ENCODE assay signal across 8 cellular contexts in the genomic region with DNA sequence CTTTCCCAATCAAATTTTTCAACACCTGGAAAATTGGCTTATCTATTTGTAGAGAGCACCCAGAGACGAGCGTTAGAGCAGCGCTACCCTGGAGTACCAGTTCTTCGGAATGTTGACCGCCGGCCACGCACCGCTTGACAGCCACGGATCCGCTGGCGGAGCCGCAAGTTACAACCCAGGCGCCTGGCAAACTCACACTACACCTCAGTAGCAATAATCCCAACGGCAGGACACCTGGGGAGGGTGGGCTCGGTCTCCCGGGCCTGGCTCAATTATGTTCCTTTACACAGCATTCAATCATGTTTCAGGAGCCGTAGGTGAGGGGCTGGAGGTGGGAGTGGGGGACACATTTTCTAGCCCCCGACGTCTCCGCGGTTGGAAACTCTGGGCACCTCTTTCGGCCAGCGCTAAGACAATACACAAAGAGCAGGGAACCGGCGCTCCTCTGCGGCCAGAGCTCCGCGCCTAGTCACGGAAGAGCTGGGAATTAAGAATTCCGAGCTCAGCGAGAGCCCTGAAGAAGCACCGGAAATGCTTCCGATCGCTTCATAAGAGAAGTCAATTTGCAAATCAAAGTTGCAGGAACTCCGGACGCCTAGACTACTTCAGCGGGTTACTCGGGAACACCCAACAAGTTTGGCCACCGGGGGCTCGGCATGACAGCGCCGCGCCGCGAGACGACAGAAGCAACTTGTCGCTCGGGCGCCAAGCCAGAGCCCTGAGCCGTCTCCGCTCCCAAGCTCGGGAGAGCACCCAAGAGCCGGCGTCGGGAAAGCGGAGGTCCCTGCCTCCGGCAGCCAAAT. TPM values are rescaled to one million over a fixed set of nuclear protein-coding genes. Genes with fewer than 3 reads are reported as not detected.
A peak's percentile ranks its signal among the peaks of the same experiment; 100 is the strongest.
DNase-seq lines count a peak whose midpoint lies in the region; ATAC-seq and TF ChIP-seq lines count a peak whose summit lies in the region.

No MANE protein-coding gene starts in this region.

- peaks cover 28% of the 10 kb centered on the region for H3K27me3 Mint-ChIP-seq in activated naive CD4-positive, alpha-beta T cell treated with anti-CD3 and anti-CD28 coated beads, Interleukin-2, amount 50 U/mL, for 24 hours
- peaks cover 50 to 51% of the 10 kb centered on the region in 2 donors for H3K27me3 Mint-ChIP-seq in natural killer cell treated with Interleukin-12 subunit alpha and Interleukin-12 subunit beta and Interleukin-15 and Interleukin-18, amount 100 ng/mL, for 72 hours

- H3K4me1 ChIP-seq in gastroesophageal sphincter = peaks cover 0 to 57% (median 2%) of the 10 kb centered on the region in 3 donors

- H3K36me3 ChIP-seq in gastroesophageal sphincter = no peaks in the 10 kb centered on the region

- TF ChIP-seq EP300 in gastroesophageal sphincter (IDR thresholded peaks at IDR 0.05) = no peak

- peak; percentile 55 for DNase-seq in DMS153 treated with DMSO at 0.1 percent for 48 hours (lab: John Stamatoyannopoulos, UW; ENCODE audit: unreplicated experiment)
- DNase-seq in DMS153 (lab: John Stamatoyannopoulos, UW) = no peak
- peak; percentile 77 to 92 for DNase-seq in NCI-H526 (lab: John Stamatoyannopoulos, UW)
- DNase-seq in natural killer cell treated with Interleukin-12 subunit alpha and Interleukin-12 subunit beta and Interleukin-15 and Interleukin-18, amount 100 ng/mL, for 72 hours (ENCODE audit: low spot score) = no peak
- DNase-seq in GM19238 (ENCODE audit: insufficient read length, low spot score) = no peak

- H3K9me3 ChIP-seq in gastroesophageal sphincter = no peaks in the 10 kb centered on the region

- peaks cover 29% of the 10 kb centered on the region for H3K4me1 Mint-ChIP-seq in activated naive CD4-positive, alpha-beta T cell treated with anti-CD3 and anti-CD28 coated beads, Interleukin-2, amount 50 U/mL, for 24 hours
- H3K4me1 Mint-ChIP-seq in natural killer cell treated with Interleukin-12 subunit alpha and Interleukin-12 subunit beta and Interleukin-15 and Interleukin-18, amount 100 ng/mL, for 72 hours (ENCODE audit: low read depth in 2 of 2) = peaks cover 0 to 9% of the 10 kb centered on the region in 2 donors

- H3K4me3 Mint-ChIP-seq in activated naive CD4-positive, alpha-beta T cell treated with anti-CD3 and anti-CD28 coated beads, Interleukin-2, amount 50 U/mL, for 24 hours = peak overlapping the region; percentile 94
- H3K4me3 Mint-ChIP-seq in natural killer cell treated with Interleukin-12 subunit alpha and Interleukin-12 subunit beta and Interleukin-15 and Interleukin-18, amount 100 ng/mL, for 72 hours = peak overlapping the region; percentile 80

- no peak for TF ChIP-seq POLR2A in gastroesophageal sphincter (IDR thresholded peaks at IDR 0.05)

- H3K9me3 Mint-ChIP-seq in activated naive CD4-positive, alpha-beta T cell treated with anti-CD3 and anti-CD28 coated beads, Interleukin-2, amount 50 U/mL, for 24 hours = no peaks in the 10 kb centered on the region
- H3K9me3 Mint-ChIP-seq in natural killer cell treated with Interleukin-12 subunit alpha and Interleukin-12 subunit beta and Interleukin-15 and Interleukin-18, amount 100 ng/mL, for 72 hours = no peaks in the 10 kb centered on the region

- H3K27me3 ChIP-seq in gastroesophageal sphincter = no peaks in the 10 kb centered on the region

- peak; percentile 30 for ATAC-seq in HG02870 (IDR thresholded peaks at IDR 0.05; ENCODE audit: unreplicated experiment)
- ATAC-seq in gastroesophageal sphincter = peak; percentile 31
- ATAC-seq in natural killer cell treated with Interleukin-12 subunit alpha and Interleukin-12 subunit beta and Interleukin-15 and Interleukin-18, amount 100 ng/mL, for 72 hours = peak in 1 of 2 donors; percentile 24

- H3K27ac Mint-ChIP-seq in activated naive CD4-positive, alpha-beta T cell treated with anti-CD3 and anti-CD28 coated beads, Interleukin-2, amount 50 U/mL, for 24 hours = peak overlapping the region; percentile 81
- H3K27ac Mint-ChIP-seq in natural killer cell treated with Interleukin-12 subunit alpha and Interleukin-12 subunit beta and Interleukin-15 and Interleukin-18, amount 100 ng/mL, for 72 hours = peak overlapping the region in 1 of 2 donors; percentile 82

- H3K27ac ChIP-seq in gastroesophageal sphincter = peak overlapping the region; percentile 62 to 94 (median 89)

- 0 to 1% methylated on average over 12 of the region's 57 CpGs for WGBS in gastroesophageal sphincter (ENCODE audit: low coverage in 1 of 2), 2 donors

- peak overlapping the region; percentile 59 to 81 for H3K4me3 ChIP-seq in gastroesophageal sphincter

- peak in 1 of 4 experiments; percentile 12 for TF ChIP-seq CTCF in gastroesophageal sphincter (IDR thresholded peaks at IDR 0.05)

- H3K36me3 Mint-ChIP-seq in activated naive CD4-positive, alpha-beta T cell treated with anti-CD3 and anti-CD28 coated beads, Interleukin-2, amount 50 U/mL, for 24 hours = no peaks in the 10 kb centered on the region
- no peaks in the 10 kb centered on the region for H3K36me3 Mint-ChIP-seq in natural killer cell treated with Interleukin-12 subunit alpha and Interleukin-12 subunit beta and Interleukin-15 and Interleukin-18, amount 100 ng/mL, for 72 hours

RNA-seq across cellular contexts. Expression of gene MB21D2, which starts 1.0 kb away (rescaled TPM):
- 10 to 100 TPM in 1 of 4 donors, 1 to 10 TPM in 3; 7.0 to 11.5 (median 9.3) TPM for total RNA-seq in gastroesophageal sphincter
- 1 to 10 TPM in 1 of 2 donors, under 1 TPM in 1; 0.45 to 1.7 TPM for total RNA-seq in natural killer cell treated with Interleukin-12 subunit alpha and Interleukin-12 subunit beta and Interleukin-15 and Interleukin-18, amount 100 ng/mL, for 72 hours

Comparison
In these comparisons a context has a peak if more than half of its experiments do, and no peak if none do; other contexts are left out.
1. DNase-seq: peak in DMS153 treated with DMSO at 0.1 percent for 48 hours (single experiment) and NCI-H526 (2 of 2); none in DMS153 (single experiment), natural killer cell treated with Interleukin-12 subunit alpha and Interleukin-12 subunit beta and Interleukin-15 and Interleukin-18, amount 100 ng/mL, for 72 hours (single experiment) and GM19238 (single experiment).